In genomic region chr4:185966549-185966948, GRCh38 we compare ENCODE assay signal across 29 cellular contexts.
A peak's percentile ranks its signal among the peaks of the same experiment; 100 is the strongest.
DNase-seq lines count a peak whose midpoint lies in the region; ATAC-seq, FAIRE-seq and TF ChIP-seq lines count a peak whose summit lies in the region.
"Had no signal": no experiment of that assay in that cellular context is flagged by ENCODE, and none has a peak within 500 bp of the region (broad histone marks: within the 10 kb centered on the region; RNA-seq: fewer than 3 reads in every experiment).

No MANE protein-coding gene starts in this region.

- dilution Hi-C loops in endothelial cell of umbilical vein (cut with MboI; ENCODE audit: extremely low pct_ligation_motif_present, low sequenced_read_pairs): no loop called here

- H2AFZ ChIP-seq in endothelial cell of umbilical vein (ENCODE audit: low read depth, low read length) (peak overlapping the region; percentile 43), mesenchymal stem cell (ENCODE audit: low read depth, low read length) (no peak overlapping the region)

- no peaks in the 10 kb centered on the region for H3K9me3 ChIP-seq in endothelial cell of umbilical vein (replicated peaks; ENCODE audit: control insufficient read depth, insufficient read depth, low read length)
- no peaks in the 10 kb centered on the region for H3K9me3 ChIP-seq in mesenchymal stem cell (ENCODE audit: control insufficient read depth, low read length)
- no peaks in the 10 kb centered on the region for H3K9me3 ChIP-seq in tibial artery
- H3K9me3 ChIP-seq: neutrophil, prostate gland had no signal

- no peaks in the 10 kb centered on the region for H4K20me1 ChIP-seq in endothelial cell of umbilical vein (replicated peaks; ENCODE audit: control insufficient read depth, extremely low read depth, insufficient read depth, low read length)

- H3K27ac ChIP-seq in endothelial cell of umbilical vein (ENCODE audit: insufficient read depth, low read depth, low read length) (no peak overlapping the region), mesenchymal stem cell (ENCODE audit: low read length, poor library complexity, severe bottlenecking) (peak overlapping the region; percentile 39), tibial artery (peak overlapping the region; percentile 53 to 74)
- H3K27ac ChIP-seq: 22Rv1, prostate gland had no signal

- H3K14ac ChIP-seq in mesenchymal stem cell (ENCODE audit: low read length in 2 of 2): no peak overlapping the region

- H3K4me1 ChIP-seq in endothelial cell of umbilical vein (ENCODE audit: control insufficient read depth, extremely low read depth, insufficient read depth, low read length) (peaks cover 17% of the 10 kb centered on the region), mesenchymal stem cell (ENCODE audit: control insufficient read depth, insufficient read depth, low read depth, low read length) (peaks cover 5% of the 10 kb centered on the region), tibial artery (peaks cover 0 to 31% (median 13%) of the 10 kb centered on the region in 4 donors)
- H3K4me1 ChIP-seq: prostate gland had no signal

- peak overlapping the region; percentile 23 for H3K4me2 ChIP-seq in endothelial cell of umbilical vein (ENCODE audit: insufficient read depth, low read length)
- no peak overlapping the region for H3K4me2 ChIP-seq in mesenchymal stem cell (ENCODE audit: low read length, poor library complexity, severe bottlenecking)

- TF ChIP-seq CTCF in endothelial cell of umbilical vein (IDR thresholded peaks at IDR 0.05; ENCODE audit: extremely low read depth in 1 of 2, insufficient read depth in 1 of 2, low read depth in 1 of 2, low read length in 2 of 2) (no peak), tibial artery (IDR thresholded peaks at IDR 0.05) (no peak)

- FAIRE-seq in endothelial cell of umbilical vein (lab: Jason Lieb, UNC): no peak
- FAIRE-seq: colon had no signal

- no peak for TF ChIP-seq POLR2A in endothelial cell of umbilical vein (IDR thresholded peaks at IDR 0.05; ENCODE audit: low read depth, low read length)

- CTCF ChIA-PET in endothelial cell of umbilical vein (lab: Charles Lee): interaction anchor here (1.0 kb wide), 1 partner anchor 55 kb away, joined by 3 read pairs; no protein-coding TSS in a partner anchor

- H4K8ac ChIP-seq in mesenchymal stem cell (ENCODE audit: low read length): peak overlapping the region; percentile 2

- H3K9me1 ChIP-seq in endothelial cell of umbilical vein (replicated peaks; ENCODE audit: control insufficient read depth, extremely low read depth, insufficient read depth, low read length): no peaks in the 10 kb centered on the region

- H3K27me3 ChIP-seq in endothelial cell of umbilical vein (ENCODE audit: control insufficient read depth in 2 of 2, insufficient read depth in 2 of 2, low read length in 2 of 2) (no peaks in the 10 kb centered on the region), mesenchymal stem cell (ENCODE audit: control insufficient read depth in 1 of 2, insufficient read depth in 1 of 2, low read length in 2 of 2) (no peaks in the 10 kb centered on the region), tibial artery (no peaks in the 10 kb centered on the region)
- H3K27me3 ChIP-seq: neutrophil had no signal

- intact Hi-C loops in Right ventricle myocardium superior (cut with DNase I) (no loop called here), cardiac septum (cut with DNase I) (no loop called here), endothelial cell of umbilical vein (cut with micrococcal nuclease) (no loop called here), tibial artery (cut with DNase I; ENCODE audit: low total_unique reads) (no loop called here)

- peak; percentile 69 for ATAC-seq in Right ventricle myocardium superior (ENCODE audit: poor library complexity)
- ATAC-seq in GM21390 (IDR thresholded peaks at IDR 0.05; ENCODE audit: unreplicated experiment): no peak
- ATAC-seq: activated CD4-positive, CD25-positive, alpha-beta regulatory T cell treated with anti-CD3 and anti-CD28 coated beads, Interleukin-2, amount 50 U/mL, for 24 hours; activated naive CD8-positive, alpha-beta T cell treated with anti-CD3 and anti-CD28 coated beads, Interleukin-2, amount 50 U/mL, for 24 hours; activated T-cell treated with anti-CD3 and anti-CD28 coated beads, Interleukin-2, amount 50 U/mL, for 72 hours; naive thymus-derived CD4-positive, alpha-beta T cell had no signal

- H3K79me1 ChIP-seq in mesenchymal stem cell (replicated peaks; ENCODE audit: low read length, poor library complexity, severe bottlenecking): no peaks in the 10 kb centered on the region

- POLR2A ChIA-PET in endothelial cell of umbilical vein (lab: Charles Lee): no interaction called here

- H2BK120ac ChIP-seq in mesenchymal stem cell (ENCODE audit: low read depth, low read length): no peak overlapping the region

- H3K36me3 ChIP-seq in endothelial cell of umbilical vein (ENCODE audit: control insufficient read depth in 2 of 2, extremely low read depth in 1 of 2, insufficient read depth in 2 of 2, low read length in 2 of 2): no peaks in the 10 kb centered on the region
- H3K36me3 ChIP-seq in mesenchymal stem cell (ENCODE audit: control insufficient read depth in 1 of 2, insufficient read depth in 2 of 2, low read depth in 1 of 2, low read length in 2 of 2): peaks cover 0 to 3% of the 10 kb centered on the region in 2 experiments
- no peaks in the 10 kb centered on the region for H3K36me3 ChIP-seq in tibial artery
- H3K36me3 ChIP-seq: neutrophil, prostate gland had no signal

- 89% methylated on average over 8 of the region's 8 CpGs for WGBS in mesenchymal stem cell

- DNase-seq in Right ventricle myocardium superior: no peak
- DNase-seq in cardiac septum (ENCODE audit: low spot score): no peak
- no peak for DNase-seq in endothelial cell of umbilical vein (ENCODE audit: low read depth, low spot score)
- DNase-seq in mesenchymal stem cell: no peak
- no peak for DNase-seq in tibial artery
- DNase-seq in activated CD8-positive, alpha-beta memory T cell treated with anti-CD3 and anti-CD28 coated beads, Interleukin-2, amount 50 U/mL, for 48 hours: no peak
- DNase-seq in cerebellar cortex (ENCODE audit: low spot score): no peak
- DNase-seq: activated CD4-positive, alpha-beta T cell treated with anti-CD3 and anti-CD28 coated beads, Interleukin-2, amount 50 U/mL, for 4 hours; activated naive CD4-positive, alpha-beta T cell; activated naive CD8-positive, alpha-beta T cell treated with anti-CD3 and anti-CD28 coated beads, Interleukin-2, amount 50 U/mL, for 24 hours; activated T-cell treated with anti-CD3 and anti-CD28 coated beads, Interleukin-2, amount 50 U/mL, for 72 hours; effector CD4-positive, alpha-beta T cell; H7; KG1; midbrain; naive thymus-derived CD4-positive, alpha-beta T cell; NCI-H1105; NCI-H187; NCI-H2171; NCI-H510A; SHP77; stimulated activated naive CD4-positive, alpha-beta T cell; T-helper 2 cell had no signal

- H4K91ac ChIP-seq in mesenchymal stem cell (ENCODE audit: low read length): no peak overlapping the region

- H3K79me2 ChIP-seq in endothelial cell of umbilical vein (ENCODE audit: control insufficient read depth, insufficient read depth, low read length): no peaks in the 10 kb centered on the region

- no peak overlapping the region for H3K23ac ChIP-seq in mesenchymal stem cell (ENCODE audit: low read length in 2 of 2)

- H3K18ac ChIP-seq in mesenchymal stem cell (ENCODE audit: low read depth in 1 of 2, low read length in 2 of 2): no peak overlapping the region

- H2BK15ac ChIP-seq in mesenchymal stem cell (ENCODE audit: low read depth, poor library complexity, severe bottlenecking): no peak overlapping the region

- no peak overlapping the region for H2BK5ac ChIP-seq in mesenchymal stem cell (ENCODE audit: low read depth, low read length, poor library complexity, severe bottlenecking)

- BruUV-seq in endothelial cell of umbilical vein (replicated peaks; lab: Mats Ljungman, UMichigan): no TSS peak

- H2BK12ac ChIP-seq in mesenchymal stem cell (ENCODE audit: low read length in 2 of 2): no peak overlapping the region

- H3K4me3 ChIP-seq in endothelial cell of umbilical vein (replicated peaks in 1 of 3; ENCODE audit: insufficient read depth in 1 of 3, low read depth in 1 of 3, low read length in 3 of 3) (no peak overlapping the region), mesenchymal stem cell (ENCODE audit: insufficient read depth in 1 of 2, low read depth in 1 of 2, low read length in 2 of 2) (no peak overlapping the region), tibial artery (no peak overlapping the region)
- H3K4me3 ChIP-seq: prostate gland had no signal

- H2AK5ac ChIP-seq in mesenchymal stem cell (ENCODE audit: low read length, severe bottlenecking): no peak overlapping the region

- H3K9ac ChIP-seq in endothelial cell of umbilical vein (replicated peaks; ENCODE audit: extremely low read depth, insufficient read depth, low read length): no peak overlapping the region
- H3K9ac ChIP-seq in mesenchymal stem cell (ENCODE audit: low read length): no peak overlapping the region

- no peak overlapping the region for H3K4ac ChIP-seq in mesenchymal stem cell (ENCODE audit: low read depth in 1 of 2, low read length in 2 of 2)

TF ChIP-seq in endothelial cell of umbilical vein, 7 proteins besides CTCF, POLR2A, EP300 and RAD21:
- TF ChIP-seq MAX (IDR thresholded peaks at IDR 0.05; ENCODE audit: insufficient read depth, insufficient read length): no peak
